In the genomic region with DNA sequence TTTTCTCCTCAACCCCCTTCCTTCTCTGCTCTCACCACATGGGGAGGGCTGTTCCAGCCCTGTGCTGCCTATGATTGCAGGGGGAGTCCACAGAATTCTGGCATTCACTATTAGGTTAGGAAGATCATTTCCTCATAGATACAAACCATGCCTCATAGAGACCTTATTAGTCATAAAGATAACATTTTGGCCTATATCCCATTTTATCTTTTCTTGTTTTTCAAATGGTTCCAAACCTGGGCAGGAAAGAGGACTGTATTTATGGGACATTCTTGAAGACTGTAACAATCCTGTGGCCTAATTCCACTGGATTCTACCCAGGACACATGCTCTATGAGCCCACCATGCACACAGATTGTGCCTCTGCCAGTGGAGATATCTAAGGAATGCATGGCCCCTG, we compare ENCODE assay signal across 30 cellular contexts. TPM values are rescaled to one million over a fixed set of nuclear protein-coding genes. Genes with fewer than 3 reads are reported as not detected.
DNase-seq lines count a peak whose midpoint lies in the region; ATAC-seq, FAIRE-seq and TF ChIP-seq lines count a peak whose summit lies in the region.
"Had no signal": no experiment of that assay in that cellular context is flagged by ENCODE, and none has a peak within 500 bp of the region (broad histone marks: within the 10 kb centered on the region; RNA-seq: fewer than 3 reads in every experiment).

No MANE protein-coding gene starts in this region.

- DNase-seq in left cardiac atrium = no peak
- no peak for DNase-seq in left ventricle myocardium superior
- peak; percentile 4 for DNase-seq in fibroblast of villous mesenchyme (ENCODE audit: low read depth)
- DNase-seq in urothelium cell line (ENCODE audit: low spot score) = peak; percentile 29
- DNase-seq in COLO829 (ENCODE audit: low spot score) = no peak
- DNase-seq in dorsolateral prefrontal cortex = no peak
- DNase-seq: activated CD4-positive, alpha-beta T cell treated with anti-CD3 and anti-CD28 coated beads for 48 hours; activated CD8-positive, alpha-beta memory T cell treated with anti-CD3 and anti-CD28 coated beads for 24 hours; activated gamma-delta T cell treated with Interleukin-2 at 50 U/mL for 16 hours; COR-L47; DMS53; erythroblast; GF-D8; HCEC 1CT; hippocampal formation; immature natural killer cell; KG1; midbrain; NCI-H1436; NCI-H774; stomach; tibial artery had no signal

- H3K4me3 ChIP-seq in fibroblast of villous mesenchyme (ENCODE audit: low read depth, low read length) = no peak overlapping the region
- H3K4me3 ChIP-seq in dorsolateral prefrontal cortex = no peak overlapping the region
- H3K4me3 ChIP-seq: BLaER1, stomach, tibial artery had no signal

- no peaks in the 10 kb centered on the region for H3K27me3 ChIP-seq in dorsolateral prefrontal cortex
- H3K27me3 ChIP-seq: BLaER1 had no signal

- no peak for FAIRE-seq in urothelium cell line (lab: Jason Lieb, UNC)
- FAIRE-seq: frontal cortex had no signal

- ATAC-seq in left cardiac atrium = peak; percentile 34 to 96
- no peak for ATAC-seq in left ventricle myocardium superior
- ATAC-seq in SK-N-SH treated with all-trans-retinoic acid at 6 μM for 48 hours = peak; percentile 86
- ATAC-seq in GM18867 (IDR thresholded peaks at IDR 0.05; ENCODE audit: unreplicated experiment) = no peak
- ATAC-seq: natural killer cell treated with Interleukin-12 subunit alpha and Interleukin-12 subunit beta and Interleukin-15 and Interleukin-18, amount 100 ng/mL, for 72 hours had no signal

- intact Hi-C loops in left cardiac atrium (cut with DNase I) = no loop called here
- intact Hi-C loops in left ventricle myocardium superior (cut with micrococcal nuclease) = no loop called here
- intact Hi-C loops in dorsolateral prefrontal cortex (cut with DNase I) = no loop called here

- no peak overlapping the region for H3K27ac ChIP-seq in dorsolateral prefrontal cortex
- H3K27ac ChIP-seq: 22Rv1, BLaER1, stomach, tibial artery had no signal

- TF ChIP-seq CTCF in fibroblast of villous mesenchyme (IDR thresholded peaks at IDR 0.05; ENCODE audit: insufficient read depth, low read depth, low read length) = no peak
- no peak for TF ChIP-seq CTCF in dorsolateral prefrontal cortex (IDR thresholded peaks at IDR 0.05 in 54 of 56, conservative IDR thresholded peaks at IDR 0.05 in 2 of 56; ENCODE audit: low read depth in 1 of 56, partially characterized antibody in 56 of 56)

TF ChIP-seq in SK-N-SH treated with all-trans-retinoic acid at 6 μM for 48 hours, 23 proteins besides CTCF, POLR2A, EP300 and RAD21 (continues in another document):
- no peak for TF ChIP-seq ZNF8 (CRISPR knock-in tag; IDR thresholded peaks at IDR 0.05)
- no peak for TF ChIP-seq BACH2 (CRISPR knock-in tag; IDR thresholded peaks at IDR 0.05; ENCODE audit: borderline replicate concordance)
- 0 out of 2 replicates have a peak, but pooled peaks have one; percentile 70 for TF ChIP-seq CSDC2 (CRISPR knock-in tag; IDR thresholded peaks at IDR 0.05)
- TF ChIP-seq, protein P1, sequence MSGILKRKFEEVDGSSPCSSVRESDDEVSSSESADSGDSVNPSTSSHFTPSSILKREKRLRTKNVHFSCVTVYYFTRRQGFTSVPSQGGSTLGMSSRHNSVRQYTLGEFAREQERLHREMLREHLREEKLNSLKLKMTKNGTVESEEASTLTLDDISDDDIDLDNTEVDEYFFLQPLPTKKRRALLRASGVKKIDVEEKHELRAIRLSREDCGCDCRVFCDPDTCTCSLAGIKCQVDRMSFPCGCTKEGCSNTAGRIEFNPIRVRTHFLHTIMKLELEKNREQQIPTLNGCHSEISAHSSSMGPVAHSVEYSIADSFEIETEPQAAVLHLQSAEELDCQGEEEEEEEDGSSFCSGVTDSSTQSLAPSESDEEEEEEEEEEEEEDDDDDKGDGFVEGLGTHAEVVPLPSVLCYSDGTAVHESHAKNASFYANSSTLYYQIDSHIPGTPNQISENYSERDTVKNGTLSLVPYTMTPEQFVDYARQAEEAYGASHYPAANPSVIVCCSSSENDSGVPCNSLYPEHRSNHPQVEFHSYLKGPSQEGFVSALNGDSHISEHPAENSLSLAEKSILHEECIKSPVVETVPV (CRISPR knock-in tag; IDR thresholded peaks at IDR 0.05) = no peak
- peak; percentile 51; the same call in 1 of the 2 replicates for TF ChIP-seq CREB5 (CRISPR knock-in tag; IDR thresholded peaks at IDR 0.05; ENCODE audit: low read depth)
- no peak for TF ChIP-seq PPARA (CRISPR knock-in tag; IDR thresholded peaks at IDR 0.05; ENCODE audit: borderline replicate concordance)
- TF ChIP-seq ZNF70 (CRISPR knock-in tag; IDR thresholded peaks at IDR 0.05) = no peak
- TF ChIP-seq, protein P2, sequence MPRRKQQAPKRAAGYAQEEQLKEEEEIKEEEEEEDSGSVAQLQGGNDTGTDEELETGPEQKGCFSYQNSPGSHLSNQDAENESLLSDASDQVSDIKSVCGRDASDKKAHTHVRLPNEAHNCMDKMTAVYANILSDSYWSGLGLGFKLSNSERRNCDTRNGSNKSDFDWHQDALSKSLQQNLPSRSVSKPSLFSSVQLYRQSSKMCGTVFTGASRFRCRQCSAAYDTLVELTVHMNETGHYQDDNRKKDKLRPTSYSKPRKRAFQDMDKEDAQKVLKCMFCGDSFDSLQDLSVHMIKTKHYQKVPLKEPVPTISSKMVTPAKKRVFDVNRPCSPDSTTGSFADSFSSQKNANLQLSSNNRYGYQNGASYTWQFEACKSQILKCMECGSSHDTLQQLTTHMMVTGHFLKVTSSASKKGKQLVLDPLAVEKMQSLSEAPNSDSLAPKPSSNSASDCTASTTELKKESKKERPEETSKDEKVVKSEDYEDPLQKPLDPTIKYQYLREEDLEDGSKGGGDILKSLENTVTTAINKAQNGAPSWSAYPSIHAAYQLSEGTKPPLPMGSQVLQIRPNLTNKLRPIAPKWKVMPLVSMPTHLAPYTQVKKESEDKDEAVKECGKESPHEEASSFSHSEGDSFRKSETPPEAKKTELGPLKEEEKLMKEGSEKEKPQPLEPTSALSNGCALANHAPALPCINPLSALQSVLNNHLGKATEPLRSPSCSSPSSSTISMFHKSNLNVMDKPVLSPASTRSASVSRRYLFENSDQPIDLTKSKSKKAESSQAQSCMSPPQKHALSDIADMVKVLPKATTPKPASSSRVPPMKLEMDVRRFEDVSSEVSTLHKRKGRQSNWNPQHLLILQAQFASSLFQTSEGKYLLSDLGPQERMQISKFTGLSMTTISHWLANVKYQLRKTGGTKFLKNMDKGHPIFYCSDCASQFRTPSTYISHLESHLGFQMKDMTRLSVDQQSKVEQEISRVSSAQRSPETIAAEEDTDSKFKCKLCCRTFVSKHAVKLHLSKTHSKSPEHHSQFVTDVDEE (CRISPR knock-in tag; IDR thresholded peaks at IDR 0.05) = no peak
- peak; percentile 71 for TF ChIP-seq ISL1 (CRISPR knock-in tag; IDR thresholded peaks at IDR 0.05)
- no peak for TF ChIP-seq ESRRG (CRISPR knock-in tag; IDR thresholded peaks at IDR 0.05)
- TF ChIP-seq, protein P3, sequence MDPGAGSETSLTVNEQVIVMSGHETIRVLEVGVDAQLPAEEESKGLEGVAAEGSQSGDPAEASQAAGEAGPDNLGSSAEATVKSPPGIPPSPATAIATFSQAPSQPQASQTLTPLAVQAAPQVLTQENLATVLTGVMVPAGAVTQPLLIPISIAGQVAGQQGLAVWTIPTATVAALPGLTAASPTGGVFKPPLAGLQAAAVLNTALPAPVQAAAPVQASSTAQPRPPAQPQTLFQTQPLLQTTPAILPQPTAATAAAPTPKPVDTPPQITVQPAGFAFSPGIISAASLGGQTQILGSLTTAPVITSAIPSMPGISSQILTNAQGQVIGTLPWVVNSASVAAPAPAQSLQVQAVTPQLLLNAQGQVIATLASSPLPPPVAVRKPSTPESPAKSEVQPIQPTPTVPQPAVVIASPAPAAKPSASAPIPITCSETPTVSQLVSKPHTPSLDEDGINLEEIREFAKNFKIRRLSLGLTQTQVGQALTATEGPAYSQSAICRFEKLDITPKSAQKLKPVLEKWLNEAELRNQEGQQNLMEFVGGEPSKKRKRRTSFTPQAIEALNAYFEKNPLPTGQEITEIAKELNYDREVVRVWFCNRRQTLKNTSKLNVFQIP (CRISPR knock-in tag; IDR thresholded peaks at IDR 0.05; ENCODE audit: borderline replicate concordance, low read depth) = no peak
- TF ChIP-seq OSR1 (CRISPR knock-in tag; IDR thresholded peaks at IDR 0.05) = no peak
- TF ChIP-seq RARB (CRISPR knock-in tag; IDR thresholded peaks at IDR 0.05) = no peak
- TF ChIP-seq ZNF565 (CRISPR knock-in tag; conservative IDR thresholded peaks at IDR 0.05; ENCODE audit: low read depth) = no peak
- TF ChIP-seq ARNTL (CRISPR knock-in tag; IDR thresholded peaks at IDR 0.05; ENCODE audit: borderline replicate concordance, low read depth) = no peak
- TF ChIP-seq ZFP3 (CRISPR knock-in tag; IDR thresholded peaks at IDR 0.05) = no peak
- TF ChIP-seq GLIS3 (CRISPR knock-in tag; IDR thresholded peaks at IDR 0.05) = no peak
- no peak for TF ChIP-seq TCF4 (CRISPR knock-in tag; IDR thresholded peaks at IDR 0.05; ENCODE audit: borderline replicate concordance)

RNA-seq across cellular contexts. Expression of gene ASIC2, which starts 51.7 kb away (rescaled TPM):
- total RNA-seq in left cardiac atrium = under 1 TPM in 1 of 2 donors, not detected in 1; 0.08 TPM
- total RNA-seq in left ventricle myocardium superior = not detected
- total RNA-seq in fibroblast of villous mesenchyme = not detected in 2 replicates
- 10 to 100 TPM in 119 of 120 experiments, 1 to 10 TPM in 1; 6.2 to 26.8 (median 19.8) TPM for total RNA-seq in dorsolateral prefrontal cortex
- total RNA-seq: natural killer cell treated with Interleukin-12 subunit alpha and Interleukin-12 subunit beta and Interleukin-15 and Interleukin-18, amount 100 ng/mL, for 72 hours; osteoblast; skeletal muscle tissue had no signal

Comparison
In these comparisons a context has a peak if more than half of its experiments do, and no peak if none do; other contexts are left out.
1. ATAC-seq: peak in left cardiac atrium (2 of 2) and SK-N-SH treated with all-trans-retinoic acid at 6 μM for 48 hours (single experiment); none in left ventricle myocardium superior (single experiment) and GM18867 (single experiment).
2. DNase-seq: peak in fibroblast of villous mesenchyme (single experiment) and urothelium cell line (single experiment); none in left cardiac atrium (single experiment), left ventricle myocardium superior (single experiment), COLO829 (single experiment) and dorsolateral prefrontal cortex (0 of 10).